In the genomic region with DNA sequence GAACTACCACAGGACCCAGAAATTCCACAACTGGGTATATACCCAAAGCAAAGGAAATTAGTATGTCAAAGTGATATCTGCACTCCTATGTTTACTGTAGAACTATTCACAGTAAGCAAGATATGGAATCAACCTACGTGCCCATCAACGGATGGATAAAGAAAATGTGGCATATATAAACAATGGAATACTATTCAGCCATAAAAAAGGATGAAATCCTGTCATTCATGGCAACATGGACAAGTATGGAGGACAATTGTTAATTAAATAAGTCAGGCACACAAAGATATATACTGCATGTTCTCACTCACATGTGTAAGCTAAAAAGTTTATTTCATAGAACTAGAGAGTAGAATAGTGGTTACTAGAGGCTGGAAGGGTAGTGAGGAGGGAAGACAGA, we compare ENCODE assay signal across 37 cellular contexts.
"Had no signal": no experiment of that assay in that cellular context is flagged by ENCODE, and none has a peak within 500 bp of the region (broad histone marks: within the 10 kb centered on the region; RNA-seq: fewer than 3 reads in every experiment).

No MANE protein-coding gene starts in this region.

- H3K27me3 ChIP-seq: MG63 had no signal

- H3K4me3 ChIP-seq: MG63 had no signal

- DNase-seq: Karpas-422, Kasumi-1, MG63, MM.1S, MV-4-11, NCI-H1048, NCI-H1092, NCI-H1092 treated with DMSO at 0.1 percent for 48 hours, NCI-H1105, NCI-H1105 treated with DMSO at 0.1 percent for 48 hours, NCI-H1417, NCI-H1417 treated with DMSO at 0.1 percent for 48 hours, NCI-H1436, NCI-H1436 treated with DMSO at 0.1 percent for 48 hours, NCI-H146, NCI-H1694, NCI-H1694 treated with DMSO at 0.1 percent for 48 hours, NCI-H187, NCI-H187 treated with DMSO at 0.1 percent for 48 hours, NCI-H1930, NCI-H2029, NCI-H2029 treated with DMSO at 0.1 percent for 48 hours, NCI-H2081, NCI-H2081 treated with DMSO at 0.1 percent for 48 hours, NCI-H2107, NCI-H2171, NCI-H2171 treated with DMSO at 0.1 percent for 48 hours, NCI-H2227 treated with DMSO at 0.1 percent for 48 hours, NCI-H226, NCI-H345, NCI-H446, NCI-H446 treated with DMSO at 0.1 percent for 48 hours, NCI-H510A, NCI-H510A treated with DMSO at 0.1 percent for 48 hours, NCI-H524, NCI-H524 treated with DMSO at 0.1 percent for 48 hours, NCI-H526 had no signal
